Comparison of ENCODE assay signal across 11 cellular contexts in the genomic region with DNA sequence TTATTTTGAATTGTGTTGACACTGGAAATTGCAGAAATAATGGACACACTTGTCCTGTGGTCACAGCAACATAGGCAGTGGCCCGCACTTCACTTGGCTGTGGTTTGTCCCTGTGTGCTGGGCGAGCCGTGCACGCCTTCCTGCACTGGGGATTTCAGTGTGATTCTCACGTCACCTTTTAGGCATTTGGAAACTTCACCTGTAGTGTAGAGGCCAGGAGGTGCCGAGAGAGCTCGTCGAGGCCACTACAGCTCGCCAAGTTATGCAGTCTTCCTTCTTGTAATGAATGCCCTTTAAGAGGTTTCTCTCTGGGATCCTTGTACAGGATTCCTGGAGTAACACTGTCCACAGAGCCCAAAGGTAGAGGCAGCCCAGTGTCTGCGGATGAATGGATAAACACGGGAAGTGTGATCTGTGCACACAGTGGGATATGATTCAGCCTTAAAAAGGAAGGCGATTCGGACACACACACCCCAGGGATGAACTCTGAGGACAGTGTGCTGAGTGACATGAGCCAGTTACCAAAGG. TPM values are rescaled to one million over a fixed set of nuclear protein-coding genes. Genes with fewer than 3 reads are reported as not detected.
DNase-seq lines count a peak whose midpoint lies in the region; ATAC-seq, FAIRE-seq and TF ChIP-seq lines count a peak whose summit lies in the region.
"Had no signal": no experiment of that assay in that cellular context is flagged by ENCODE, and none has a peak within 500 bp of the region (broad histone marks: within the 10 kb centered on the region; RNA-seq: fewer than 3 reads in every experiment).

No MANE protein-coding gene starts in this region.

- TF ChIP-seq RAD21 in HepG2 (CRISPR knock-in tag; IDR thresholded peaks at IDR 0.05), result no peak

- peaks cover 49% of the 10 kb centered on the region for H3K4me1 Mint-ChIP-seq in activated T-cell treated with anti-CD3 and anti-CD28 coated beads, Interleukin-2, amount 50 U/mL, for 72 hours (ENCODE audit: low read depth)

- H3K14ac ChIP-seq in neuronal stem cell (ENCODE audit: low read length), result no peak overlapping the region

- H2BK15ac ChIP-seq in neuronal stem cell (ENCODE audit: low read length), result no peak overlapping the region

- H3K4me3 Mint-ChIP-seq in activated T-cell treated with anti-CD3 and anti-CD28 coated beads, Interleukin-2, amount 50 U/mL, for 72 hours, result peak overlapping the region; percentile 82 to 89

- no peak overlapping the region for H3K4ac ChIP-seq in neuronal stem cell (ENCODE audit: low read length)

- H3K9ac ChIP-seq in adipocyte (ENCODE audit: low read length), result peak overlapping the region; percentile 74
- H3K9ac ChIP-seq in HepG2 (ENCODE audit: insufficient read depth, low read depth, low read length), result peak overlapping the region; percentile 40; the same call in 1 of the 2 replicates
- no peak overlapping the region for H3K9ac ChIP-seq in neuronal stem cell (ENCODE audit: low read depth, low read length, poor library complexity)

- no peak overlapping the region for H3K18ac ChIP-seq in neuronal stem cell (ENCODE audit: low read length)

- peaks cover 20% of the 10 kb centered on the region for H3K36me3 ChIP-seq in adipocyte (ENCODE audit: control insufficient read depth, insufficient read depth, low read length, severe bottlenecking)
- H3K36me3 ChIP-seq in HepG2 (replicated peaks in 1 of 2; ENCODE audit: control insufficient read depth in 1 of 2, insufficient read depth in 2 of 2, low read length in 2 of 2), result peaks cover 18 to 49% of the 10 kb centered on the region in 2 experiments
- peaks cover 0 to 25% (median 20%) of the 10 kb centered on the region in 3 donors for H3K36me3 ChIP-seq in tibial artery
- H3K36me3 ChIP-seq in neuronal stem cell (replicated peaks in 1 of 2; ENCODE audit: control insufficient read depth in 2 of 2, insufficient read depth in 2 of 2, low read length in 2 of 2), result peaks cover 44 to 77% of the 10 kb centered on the region in 2 donors

- no peak overlapping the region for H2BK120ac ChIP-seq in neuronal stem cell (ENCODE audit: low read depth, low read length)

- H3K4me1 ChIP-seq in adipocyte (ENCODE audit: control insufficient read depth, insufficient read depth, low read length) (peaks cover 25% of the 10 kb centered on the region), HepG2 (ENCODE audit: insufficient read depth, low read length) (peaks cover 27% of the 10 kb centered on the region), tibial artery (peaks cover 0 to 47% (median 31%) of the 10 kb centered on the region in 4 donors), neuronal stem cell (ENCODE audit: control insufficient read depth in 2 of 2, insufficient read depth in 1 of 2, low read depth in 1 of 2, low read length in 2 of 2) (peaks cover 0 to 5% of the 10 kb centered on the region in 2 donors)

- TF ChIP-seq POLR2A in HepG2 (IDR thresholded peaks at IDR 0.05; ENCODE audit: insufficient read depth in 1 of 2, low read depth in 2 of 2, low read length in 2 of 2), result no peak; a peak in 1 of 4 replicates

- BruUV-seq in HepG2 (replicated peaks; lab: Mats Ljungman, UMichigan), result no TSS peak

- H3K27ac Mint-ChIP-seq in activated T-cell treated with anti-CD3 and anti-CD28 coated beads, Interleukin-2, amount 50 U/mL, for 72 hours, result peak overlapping the region; percentile 92

- ATAC-seq in activated T-cell treated with anti-CD3 and anti-CD28 coated beads, Interleukin-2, amount 50 U/mL, for 72 hours (replicated peaks in 1 of 2), result no peak
- no peak for ATAC-seq in HepG2
- ATAC-seq in GM21447 (IDR thresholded peaks at IDR 0.05; ENCODE audit: unreplicated experiment), result no peak

- in situ Hi-C loops in HepG2 (cut with HindIII; ENCODE audit: extremely low pct_ligation_motif_present, low pct_unique_long_range_greater_than_20kb), result no loop called here

- no peak for DNase-seq in activated T-cell treated with anti-CD3 and anti-CD28 coated beads, Interleukin-2, amount 50 U/mL, for 72 hours
- no peak for DNase-seq in activated T-cell treated with anti-CD3 and anti-CD28 coated beads, Interleukin-2, amount 50 U/mL, for 1 hour
- DNase-seq in adipocyte (ENCODE audit: low read depth) (no peak), HepG2 (ENCODE audit: low spot score) (no peak), tibial artery (no peak), HTR-8/SVneo (ENCODE audit: insufficient read length, low spot score) (no peak), neuronal stem cell (ENCODE audit: low spot score) (no peak)
- DNase-seq: C1 segment of cervical spinal cord, NCI-H748 treated with DMSO at 0.1 percent for 48 hours had no signal

- H3K27ac ChIP-seq in HepG2 (ENCODE audit: extremely low read length, insufficient read depth, low read length) (peak overlapping the region; percentile 67), tibial artery (peak overlapping the region; percentile 74 to 81), neuronal stem cell (replicated peaks; ENCODE audit: low read length) (no peak overlapping the region)
- H3K27ac ChIP-seq: HL-60 had no signal

- H3K9me3 ChIP-seq in adipocyte (ENCODE audit: control insufficient read depth, low read length) (no peaks in the 10 kb centered on the region), HepG2 (ENCODE audit: low read length) (no peaks in the 10 kb centered on the region), tibial artery (no peaks in the 10 kb centered on the region), neuronal stem cell (replicated peaks in 1 of 2; ENCODE audit: control insufficient read depth in 2 of 2, insufficient read depth in 1 of 2, low read depth in 1 of 2, low read length in 2 of 2) (no peaks in the 10 kb centered on the region)

- H3K4me2 ChIP-seq in HepG2 (ENCODE audit: low read depth, low read length), result peak overlapping the region; percentile 39; the same call in 1 of the 2 replicates
- no peak overlapping the region for H3K4me2 ChIP-seq in neuronal stem cell (ENCODE audit: insufficient read depth, low read length, poor library complexity, severe bottlenecking)

- no peaks in the 10 kb centered on the region for H3K9me3 Mint-ChIP-seq in activated T-cell treated with anti-CD3 and anti-CD28 coated beads, Interleukin-2, amount 50 U/mL, for 72 hours

- H2AK5ac ChIP-seq in neuronal stem cell (ENCODE audit: low read depth, low read length), result no peak overlapping the region

- peaks cover 17% of the 10 kb centered on the region for H3K79me2 ChIP-seq in HepG2 (ENCODE audit: insufficient read depth, low read length)

- H3K36me3 Mint-ChIP-seq in activated T-cell treated with anti-CD3 and anti-CD28 coated beads, Interleukin-2, amount 50 U/mL, for 72 hours (ENCODE audit: insufficient read depth in 2 of 2), result peaks cover 7 to 25% of the 10 kb centered on the region in 2 donors

- no peak overlapping the region for H2BK12ac ChIP-seq in neuronal stem cell (ENCODE audit: low read length)

- FAIRE-seq in HepG2 (lab: Jason Lieb, UNC) (no peak), HTR-8/SVneo (lab: Jason Lieb, UNC) (no peak)

- POLR2A ChIA-PET in HepG2 (lab: Yijun Ruan, JAX), result interaction anchor here (0.9 to 2.4 kb wide), 5 partner anchors 14 to 43 kb away, joined by 3 to 20 read pairs (median 10); partner anchors contain the start of gene TRAF2

- H3K4me3 ChIP-seq in adipocyte (ENCODE audit: low read length) (no peak overlapping the region), HepG2 (replicated peaks in 1 of 3; ENCODE audit: insufficient read depth in 1 of 3, low read depth in 2 of 3, low read length in 3 of 3) (no peak overlapping the region), tibial artery (no peak overlapping the region), neuronal stem cell (ENCODE audit: low read length in 2 of 2) (peak overlapping the region in 1 of 2 donors; percentile 23)

- H4K91ac ChIP-seq in neuronal stem cell (ENCODE audit: low read depth, low read length, poor library complexity), result no peak overlapping the region

- H3K27me3 Mint-ChIP-seq in activated T-cell treated with anti-CD3 and anti-CD28 coated beads, Interleukin-2, amount 50 U/mL, for 72 hours (ENCODE audit: low read depth), result no peaks in the 10 kb centered on the region

- no peak overlapping the region for H2AFZ ChIP-seq in HepG2 (ENCODE audit: low read length)
- H2AFZ ChIP-seq in neuronal stem cell (ENCODE audit: low read length), result no peak overlapping the region

- 82% methylated on average over 13 of the region's 13 CpGs for WGBS in HepG2 (ENCODE audit: low lambda C conversion rate)
- WGBS in neuronal stem cell (ENCODE audit: extremely low coverage in 2 of 2, insufficient read length in 2 of 2, insufficient replicate concordance in 1 of 2), 2 donors, result no CpG with 5 or more reads among the region's 13 CpGs

- peaks cover 12% of the 10 kb centered on the region for H4K20me1 ChIP-seq in HepG2 (ENCODE audit: insufficient read depth, low read length)

- H2BK5ac ChIP-seq in neuronal stem cell (ENCODE audit: low read length), result no peak overlapping the region

- TF ChIP-seq CTCF in HepG2 (CRISPR knock-in tag; IDR thresholded peaks at IDR 0.05) (no peak), tibial artery (IDR thresholded peaks at IDR 0.05) (no peak)

- CTCF ChIA-PET in HepG2 (lab: Yijun Ruan, JAX; ENCODE audit: low intra/inter-chr PET ratio, low total read pairs), result no interaction called here

- no peak for TF ChIP-seq EP300 in HepG2 (IDR thresholded peaks at IDR 0.05; ENCODE audit: low read depth in 2 of 2, low read length in 2 of 2)
- TF ChIP-seq EP300 in HepG2 (CRISPR knock-in tag; IDR thresholded peaks at IDR 0.05; ENCODE audit: borderline replicate concordance), result no peak

- intact Hi-C loops in HepG2 (cut with micrococcal nuclease; ENCODE audit: unreplicated experiment) (no loop called here), tibial artery (cut with DNase I; ENCODE audit: low total_unique reads) (no loop called here)

- no peak overlapping the region for H4K8ac ChIP-seq in neuronal stem cell (ENCODE audit: low read depth, low read length)

- H3K27me3 ChIP-seq in adipocyte (replicated peaks; ENCODE audit: control insufficient read depth, insufficient read depth, low read length), result no peaks in the 10 kb centered on the region
- no peaks in the 10 kb centered on the region for H3K27me3 ChIP-seq in HepG2 (ENCODE audit: control insufficient read depth in 1 of 2, insufficient read depth in 2 of 2, low read length in 2 of 2)
- H3K27me3 ChIP-seq in tibial artery, result no peaks in the 10 kb centered on the region
- no peaks in the 10 kb centered on the region for H3K27me3 ChIP-seq in neuronal stem cell (ENCODE audit: control insufficient read depth in 3 of 3, insufficient read depth in 3 of 3, low read depth in 1 of 3, low read length in 3 of 3)

- H3K79me1 ChIP-seq in neuronal stem cell (ENCODE audit: low read depth, low read length), result peaks cover 13% of the 10 kb centered on the region

- H3K23ac ChIP-seq in neuronal stem cell (ENCODE audit: low read depth, low read length, poor library complexity), result no peak overlapping the region

RNA-seq across cellular contexts. Expression of gene TRAF2, which starts 14.7 kb away (rescaled TPM):
- 10 to 100 TPM; 53.5 to 73.3 TPM for total RNA-seq in activated T-cell treated with anti-CD3 and anti-CD28 coated beads, Interleukin-2, amount 50 U/mL, for 72 hours
- total RNA-seq in HepG2 (2016; rRNA removed; fragmentation: Illumina TruSeq; extraction: Trizol), result 13.4 and 13.6 TPM in 2 replicates
- 2.6 and 2.9 TPM in 2 replicates for total RNA-seq in HepG2 (2016; cell fraction: cytosol; rRNA removed; fragmentation: Illumina TruSeq; extraction: Trizol; ENCODE audit: low read depth)
- total RNA-seq in HepG2 (2016; cell fraction: insoluble cytoplasmic fraction; rRNA removed; fragmentation: Illumina TruSeq; extraction: Trizol), result 12.1 and 13.9 TPM in 2 replicates
- 4.8 and 6.0 TPM in 2 replicates for total RNA-seq in HepG2 (2016; cell fraction: membrane; rRNA removed; fragmentation: Illumina TruSeq; extraction: Trizol)
- total RNA-seq in HepG2 (2016; cell fraction: nucleus; rRNA removed; fragmentation: Illumina TruSeq; extraction: Trizol), result 10.7 and 13.3 TPM in 2 replicates
- 12.4 and 15.5 TPM in 2 replicates for polyA plus RNA-seq in HepG2 (2011; rRNA removed)
- 8.6 and 12.5 TPM in 2 replicates for polyA plus RNA-seq in HepG2 (2011; cell fraction: cytosol; rRNA removed)
- 30.8 and 35.5 TPM in 2 replicates for polyA plus RNA-seq in HepG2 (2011; cell fraction: nucleus; rRNA removed)
- 7.0 and 8.7 TPM in 2 replicates for polyA plus RNA-seq in HepG2 (2012)
- polyA plus RNA-seq in HepG2 (2016; cell fraction: cytosol; fragmentation: Illumina TruSeq; extraction: Trizol; ENCODE audit: low read depth), result 1.7 and 2.3 TPM in 2 replicates
- polyA plus RNA-seq in HepG2 (2016; cell fraction: insoluble cytoplasmic fraction; fragmentation: Illumina TruSeq; extraction: Trizol; ENCODE audit: low read depth), result 11.2 and 13.9 TPM in 2 replicates
- 3.5 and 4.0 TPM in 2 replicates for polyA plus RNA-seq in HepG2 (2016; cell fraction: membrane; fragmentation: Illumina TruSeq; extraction: Trizol; ENCODE audit: low read depth)
- 24.7 and 26.6 TPM in 2 replicates for polyA plus RNA-seq in HepG2 (2016; cell fraction: nucleus; fragmentation: Illumina TruSeq; extraction: Trizol; ENCODE audit: insufficient read depth, low read depth)
- polyA minus RNA-seq in HepG2 (2011; rRNA and poly(A)+ RNA removed; ENCODE audit: low replicate concordance), result 25.6 and 44.8 TPM in 2 replicates
- 10.1 and 12.2 TPM in 2 replicates for polyA minus RNA-seq in HepG2 (2011; cell fraction: cytosol; rRNA and poly(A)+ RNA removed)
- polyA minus RNA-seq in HepG2 (2011; cell fraction: nucleus; rRNA and poly(A)+ RNA removed), result 13.0 and 15.2 TPM in 2 replicates
- 11.3 TPM for polyA plus RNA-seq in neuronal stem cell (2013, experiment 1 of 2)
- 11.0 TPM for polyA plus RNA-seq in neuronal stem cell (2013, experiment 2 of 2)

RNA-seq across cellular contexts. Expression of gene EDF1, which starts 34.9 kb away (rescaled TPM):
- total RNA-seq in activated T-cell treated with anti-CD3 and anti-CD28 coated beads, Interleukin-2, amount 50 U/mL, for 72 hours, result 100 to 1,000 TPM; 254 to 267 TPM
- total RNA-seq in HepG2 (2016; rRNA removed; fragmentation: Illumina TruSeq; extraction: Trizol), result 379 and 474 TPM in 2 replicates
- total RNA-seq in HepG2 (2016; cell fraction: cytosol; rRNA removed; fragmentation: Illumina TruSeq; extraction: Trizol; ENCODE audit: low read depth), result 152 and 180 TPM in 2 replicates
- total RNA-seq in HepG2 (2016; cell fraction: insoluble cytoplasmic fraction; rRNA removed; fragmentation: Illumina TruSeq; extraction: Trizol), result 390 and 529 TPM in 2 replicates
- 186 and 193 TPM in 2 replicates for total RNA-seq in HepG2 (2016; cell fraction: membrane; rRNA removed; fragmentation: Illumina TruSeq; extraction: Trizol)
- total RNA-seq in HepG2 (2016; cell fraction: nucleus; rRNA removed; fragmentation: Illumina TruSeq; extraction: Trizol), result 157 and 160 TPM in 2 replicates
- polyA plus RNA-seq in HepG2 (2011; rRNA removed), result 235 and 269 TPM in 2 replicates
- 392 and 430 TPM in 2 replicates for polyA plus RNA-seq in HepG2 (2011; cell fraction: cytosol; rRNA removed)
- polyA plus RNA-seq in HepG2 (2011; cell fraction: nucleus; rRNA removed), result 129 and 177 TPM in 2 replicates
- 257 and 326 TPM in 2 replicates for polyA plus RNA-seq in HepG2 (2012)
- 191 and 202 TPM in 2 replicates for polyA plus RNA-seq in HepG2 (2016; cell fraction: cytosol; fragmentation: Illumina TruSeq; extraction: Trizol; ENCODE audit: low read depth)
- 553 and 620 TPM in 2 replicates for polyA plus RNA-seq in HepG2 (2016; cell fraction: insoluble cytoplasmic fraction; fragmentation: Illumina TruSeq; extraction: Trizol; ENCODE audit: low read depth)
- polyA plus RNA-seq in HepG2 (2016; cell fraction: membrane; fragmentation: Illumina TruSeq; extraction: Trizol; ENCODE audit: low read depth), result 198 and 200 TPM in 2 replicates
- 307 and 322 TPM in 2 replicates for polyA plus RNA-seq in HepG2 (2016; cell fraction: nucleus; fragmentation: Illumina TruSeq; extraction: Trizol; ENCODE audit: insufficient read depth, low read depth)
- 34.3 and 99.7 TPM in 2 replicates for polyA minus RNA-seq in HepG2 (2011; rRNA and poly(A)+ RNA removed; ENCODE audit: low replicate concordance)
- 87.8 and 91.0 TPM in 2 replicates for polyA minus RNA-seq in HepG2 (2011; cell fraction: cytosol; rRNA and poly(A)+ RNA removed)
- polyA minus RNA-seq in HepG2 (2011; cell fraction: nucleus; rRNA and poly(A)+ RNA removed), result 84.2 and 94.6 TPM in 2 replicates
- polyA plus RNA-seq in neuronal stem cell (2013, experiment 1 of 2), result 289 TPM
- polyA plus RNA-seq in neuronal stem cell (2013, experiment 2 of 2), result 288 TPM

RNA-seq across cellular contexts. Expression of gene FBXW5, which starts 43.5 kb away (rescaled TPM):
- total RNA-seq in activated T-cell treated with anti-CD3 and anti-CD28 coated beads, Interleukin-2, amount 50 U/mL, for 72 hours, result 10 to 100 TPM; 67.7 to 74.9 TPM
- 47.4 and 60.4 TPM in 2 replicates for total RNA-seq in HepG2 (2016; rRNA removed; fragmentation: Illumina TruSeq; extraction: Trizol)
- total RNA-seq in HepG2 (2016; cell fraction: cytosol; rRNA removed; fragmentation: Illumina TruSeq; extraction: Trizol; ENCODE audit: low read depth), result 101 and 115 TPM in 2 replicates
- 43.2 and 63.0 TPM in 2 replicates for total RNA-seq in HepG2 (2016; cell fraction: insoluble cytoplasmic fraction; rRNA removed; fragmentation: Illumina TruSeq; extraction: Trizol)
- total RNA-seq in HepG2 (2016; cell fraction: membrane; rRNA removed; fragmentation: Illumina TruSeq; extraction: Trizol), result 157 and 168 TPM in 2 replicates
- 38.4 and 45.7 TPM in 2 replicates for total RNA-seq in HepG2 (2016; cell fraction: nucleus; rRNA removed; fragmentation: Illumina TruSeq; extraction: Trizol)
- polyA plus RNA-seq in HepG2 (2011; rRNA removed), result 52.0 and 76.2 TPM in 2 replicates
- polyA plus RNA-seq in HepG2 (2011; cell fraction: cytosol; rRNA removed), result 70.1 and 111 TPM in 2 replicates
- polyA plus RNA-seq in HepG2 (2011; cell fraction: nucleus; rRNA removed), result 318 and 399 TPM in 2 replicates
- 33.4 and 43.8 TPM in 2 replicates for polyA plus RNA-seq in HepG2 (2012)
- polyA plus RNA-seq in HepG2 (2016; cell fraction: cytosol; fragmentation: Illumina TruSeq; extraction: Trizol; ENCODE audit: low read depth), result 106 and 116 TPM in 2 replicates
- 41.2 and 50.1 TPM in 2 replicates for polyA plus RNA-seq in HepG2 (2016; cell fraction: insoluble cytoplasmic fraction; fragmentation: Illumina TruSeq; extraction: Trizol; ENCODE audit: low read depth)
- 127 and 134 TPM in 2 replicates for polyA plus RNA-seq in HepG2 (2016; cell fraction: membrane; fragmentation: Illumina TruSeq; extraction: Trizol; ENCODE audit: low read depth)
- polyA plus RNA-seq in HepG2 (2016; cell fraction: nucleus; fragmentation: Illumina TruSeq; extraction: Trizol; ENCODE audit: insufficient read depth, low read depth), result 94.3 and 97.4 TPM in 2 replicates
- 183 and 195 TPM in 2 replicates for polyA minus RNA-seq in HepG2 (2011; rRNA and poly(A)+ RNA removed; ENCODE audit: low replicate concordance)
- polyA minus RNA-seq in HepG2 (2011; cell fraction: cytosol; rRNA and poly(A)+ RNA removed), result 55.6 and 63.5 TPM in 2 replicates
- polyA minus RNA-seq in HepG2 (2011; cell fraction: nucleus; rRNA and poly(A)+ RNA removed), result 34.1 and 36.8 TPM in 2 replicates
- 33.3 TPM for polyA plus RNA-seq in neuronal stem cell (2013, experiment 1 of 2)
- polyA plus RNA-seq in neuronal stem cell (2013, experiment 2 of 2), result 31.2 TPM

RNA-seq across cellular contexts. Expression of gene C8G, which starts 44.0 kb away (rescaled TPM):
- total RNA-seq in activated T-cell treated with anti-CD3 and anti-CD28 coated beads, Interleukin-2, amount 50 U/mL, for 72 hours, result 1 to 10 TPM; 2.6 to 3.4 TPM
- 2.0 and 4.9 TPM in 2 replicates for total RNA-seq in HepG2 (2016; rRNA removed; fragmentation: Illumina TruSeq; extraction: Trizol)
- total RNA-seq in HepG2 (2016; cell fraction: cytosol; rRNA removed; fragmentation: Illumina TruSeq; extraction: Trizol; ENCODE audit: low read depth), result 1.2 and 2.9 TPM in 2 replicates
- total RNA-seq in HepG2 (2016; cell fraction: insoluble cytoplasmic fraction; rRNA removed; fragmentation: Illumina TruSeq; extraction: Trizol), result 1.4 and 4.7 TPM in 2 replicates
- total RNA-seq in HepG2 (2016; cell fraction: membrane; rRNA removed; fragmentation: Illumina TruSeq; extraction: Trizol), result 2.1 and 3.5 TPM in 2 replicates
- 6.1 and 7.0 TPM in 2 replicates for total RNA-seq in HepG2 (2016; cell fraction: nucleus; rRNA removed; fragmentation: Illumina TruSeq; extraction: Trizol)
- polyA plus RNA-seq in HepG2 (2011; rRNA removed), result 12.8 and 18.3 TPM in 2 replicates
- 8.9 and 13.0 TPM in 2 replicates for polyA plus RNA-seq in HepG2 (2011; cell fraction: cytosol; rRNA removed)
- 94.5 and 107 TPM in 2 replicates for polyA plus RNA-seq in HepG2 (2011; cell fraction: nucleus; rRNA removed)
- polyA plus RNA-seq in HepG2 (2012), result 15.3 and 17.5 TPM in 2 replicates
- polyA plus RNA-seq in HepG2 (2016; cell fraction: cytosol; fragmentation: Illumina TruSeq; extraction: Trizol; ENCODE audit: low read depth), result 2.1 and 2.6 TPM in 2 replicates
- polyA plus RNA-seq in HepG2 (2016; cell fraction: insoluble cytoplasmic fraction; fragmentation: Illumina TruSeq; extraction: Trizol; ENCODE audit: low read depth), result 2.3 and 2.4 TPM in 2 replicates
- polyA plus RNA-seq in HepG2 (2016; cell fraction: membrane; fragmentation: Illumina TruSeq; extraction: Trizol; ENCODE audit: low read depth), result 2.2 and 3.1 TPM in 2 replicates
- polyA plus RNA-seq in HepG2 (2016; cell fraction: nucleus; fragmentation: Illumina TruSeq; extraction: Trizol; ENCODE audit: insufficient read depth, low read depth), result 10.1 and 13.4 TPM in 2 replicates
- polyA minus RNA-seq in HepG2 (2011; rRNA and poly(A)+ RNA removed; ENCODE audit: low replicate concordance), result 0.70 and 11.9 TPM in 2 replicates
- polyA minus RNA-seq in HepG2 (2011; cell fraction: cytosol; rRNA and poly(A)+ RNA removed), result 3.6 and 6.2 TPM in 2 replicates
- 7.0 and 7.2 TPM in 2 replicates for polyA minus RNA-seq in HepG2 (2011; cell fraction: nucleus; rRNA and poly(A)+ RNA removed)
- polyA plus RNA-seq in neuronal stem cell (2013, experiment 1 of 2), result 0.31 TPM
- polyA plus RNA-seq in neuronal stem cell (2013, experiment 2 of 2), result 0.22 TPM

RNA-seq across cellular contexts. Expression of gene MAMDC4, which starts 48.9 kb away (rescaled TPM):
- 10 to 100 TPM; 11.7 to 14.8 TPM for total RNA-seq in activated T-cell treated with anti-CD3 and anti-CD28 coated beads, Interleukin-2, amount 50 U/mL, for 72 hours
- total RNA-seq in HepG2 (2016; rRNA removed; fragmentation: Illumina TruSeq; extraction: Trizol), result 1.2 and 6.0 TPM in 2 replicates
- 1.7 and 2.2 TPM in 2 replicates for total RNA-seq in HepG2 (2016; cell fraction: cytosol; rRNA removed; fragmentation: Illumina TruSeq; extraction: Trizol; ENCODE audit: low read depth)
- total RNA-seq in HepG2 (2016; cell fraction: insoluble cytoplasmic fraction; rRNA removed; fragmentation: Illumina TruSeq; extraction: Trizol), result 1.0 and 7.5 TPM in 2 replicates
- total RNA-seq in HepG2 (2016; cell fraction: membrane; rRNA removed; fragmentation: Illumina TruSeq; extraction: Trizol), result 0.83 and 1.1 TPM in 2 replicates
- 7.7 and 10.7 TPM in 2 replicates for total RNA-seq in HepG2 (2016; cell fraction: nucleus; rRNA removed; fragmentation: Illumina TruSeq; extraction: Trizol)
- polyA plus RNA-seq in HepG2 (2011; rRNA removed), result 6.8 and 7.9 TPM in 2 replicates
- polyA plus RNA-seq in HepG2 (2011; cell fraction: cytosol; rRNA removed), result 1.2 and 2.6 TPM in 2 replicates
- polyA plus RNA-seq in HepG2 (2011; cell fraction: nucleus; rRNA removed), result 170 and 232 TPM in 2 replicates
- polyA plus RNA-seq in HepG2 (2012), result 6.5 and 6.7 TPM in 2 replicates
- polyA plus RNA-seq in HepG2 (2016; cell fraction: cytosol; fragmentation: Illumina TruSeq; extraction: Trizol; ENCODE audit: low read depth), result 0.48 and 0.49 TPM in 2 replicates
- 1.2 and 1.3 TPM in 2 replicates for polyA plus RNA-seq in HepG2 (2016; cell fraction: insoluble cytoplasmic fraction; fragmentation: Illumina TruSeq; extraction: Trizol; ENCODE audit: low read depth)
- 0.57 and 0.68 TPM in 2 replicates for polyA plus RNA-seq in HepG2 (2016; cell fraction: membrane; fragmentation: Illumina TruSeq; extraction: Trizol; ENCODE audit: low read depth)
- 32.1 and 33.9 TPM in 2 replicates for polyA plus RNA-seq in HepG2 (2016; cell fraction: nucleus; fragmentation: Illumina TruSeq; extraction: Trizol; ENCODE audit: insufficient read depth, low read depth)
- 0.96 and 2.4 TPM in 2 replicates for polyA minus RNA-seq in HepG2 (2011; rRNA and poly(A)+ RNA removed; ENCODE audit: low replicate concordance)
- 0.69 and 1.2 TPM in 2 replicates for polyA minus RNA-seq in HepG2 (2011; cell fraction: cytosol; rRNA and poly(A)+ RNA removed)
- polyA minus RNA-seq in HepG2 (2011; cell fraction: nucleus; rRNA and poly(A)+ RNA removed), result 8.8 and 10.9 TPM in 2 replicates
- 3.6 TPM for polyA plus RNA-seq in neuronal stem cell (2013, experiment 1 of 2)
- polyA plus RNA-seq in neuronal stem cell (2013, experiment 2 of 2), result 3.2 TPM
